In the genomic region with DNA sequence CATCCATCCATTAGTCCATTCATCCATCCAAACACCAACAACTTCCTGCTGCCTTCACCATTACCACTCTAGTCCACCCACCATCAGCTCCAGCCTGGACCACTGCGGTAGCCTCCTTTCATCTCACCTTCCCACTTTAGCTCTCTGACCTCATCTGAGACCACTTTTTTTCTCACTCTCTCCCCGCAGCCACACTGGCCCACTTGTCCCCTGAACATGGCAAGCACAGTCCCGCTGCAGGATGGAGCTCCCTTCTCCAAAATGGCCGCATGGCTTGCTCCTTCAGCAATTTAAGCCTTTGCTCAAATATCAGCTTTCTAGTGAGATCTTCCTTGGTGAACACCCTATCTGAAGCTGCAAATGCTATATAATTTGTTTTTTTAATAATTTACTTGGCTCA, we compare ENCODE assay signal across 21 cellular contexts. TPM values are rescaled to one million over a fixed set of nuclear protein-coding genes. Genes with fewer than 3 reads are reported as not detected.
DNase-seq lines count a peak whose midpoint lies in the region; ATAC-seq and TF ChIP-seq lines count a peak whose summit lies in the region.
"Had no signal": no experiment of that assay in that cellular context is flagged by ENCODE, and none has a peak within 500 bp of the region (broad histone marks: within the 10 kb centered on the region; RNA-seq: fewer than 3 reads in every experiment).

No MANE protein-coding gene starts in this region.

- no peak for ATAC-seq in GM21786 (IDR thresholded peaks at IDR 0.05; ENCODE audit: unreplicated experiment)
- ATAC-seq: Right ventricle myocardium inferior had no signal

- no peaks in the 10 kb centered on the region for H3K9me3 Mint-ChIP-seq in activated CD4-positive, alpha-beta T cell treated with anti-CD3 and anti-CD28 coated beads, Interleukin-2, amount 10 ng/mL, durations not matched to agents 7 days and 5 days
- H3K9me3 Mint-ChIP-seq in activated CD4-positive, alpha-beta T cell treated with anti-CD3 and anti-CD28 coated beads, Interleukin-2, amount 10 ng/mL, durations not matched to agents 24 days and 14 days, result no peaks in the 10 kb centered on the region
- H3K9me3 Mint-ChIP-seq: CD4-positive, alpha-beta memory T cell; H9 had no signal

- no peak overlapping the region for H3K4me3 ChIP-seq in colonic mucosa
- H3K4me3 ChIP-seq: BLaER1, Peyer's patch had no signal

- H3K27ac Mint-ChIP-seq in activated CD4-positive, alpha-beta T cell treated with anti-CD3 and anti-CD28 coated beads, Interleukin-2, amount 10 ng/mL, durations not matched to agents 7 days and 5 days, result no peak overlapping the region
- H3K27ac Mint-ChIP-seq in activated CD4-positive, alpha-beta T cell treated with anti-CD3 and anti-CD28 coated beads, Interleukin-2, amount 10 ng/mL, durations not matched to agents 24 days and 14 days, result no peak overlapping the region
- H3K27ac Mint-ChIP-seq: CD4-positive, alpha-beta memory T cell; H9 had no signal

- H3K4me3 Mint-ChIP-seq in activated CD4-positive, alpha-beta T cell treated with anti-CD3 and anti-CD28 coated beads, Interleukin-2, amount 10 ng/mL, durations not matched to agents 7 days and 5 days, result no peak overlapping the region
- no peak overlapping the region for H3K4me3 Mint-ChIP-seq in activated CD4-positive, alpha-beta T cell treated with anti-CD3 and anti-CD28 coated beads, Interleukin-2, amount 10 ng/mL, durations not matched to agents 24 days and 14 days
- H3K4me3 Mint-ChIP-seq: CD4-positive, alpha-beta memory T cell; H9 had no signal

- no peak overlapping the region for H3K9ac ChIP-seq in colonic mucosa (ENCODE audit: low read depth in 2 of 2, low read length in 2 of 2)
- H3K9ac ChIP-seq: BLaER1 had no signal

- H3K27ac ChIP-seq in colonic mucosa, result no peak overlapping the region
- H3K27ac ChIP-seq: BLaER1, Peyer's patch had no signal

- POLR2A ChIA-PET in activated CD4-positive, alpha-beta T cell treated with anti-CD3 and anti-CD28 coated beads, Interleukin-2, amount 10 ng/mL, durations not matched to agents 7 days and 5 days (lab: Charles Lee), result interaction anchor here (0.6 kb wide), 1 partner anchor 1336 kb away, joined by 3 read pairs; no protein-coding TSS in a partner anchor

- no peaks in the 10 kb centered on the region for H3K36me3 ChIP-seq in colonic mucosa
- H3K36me3 ChIP-seq: BLaER1, Peyer's patch had no signal

- no peaks in the 10 kb centered on the region for H3K4me1 ChIP-seq in colonic mucosa
- H3K4me1 ChIP-seq: Peyer's patch had no signal

- intact Hi-C loops in activated CD4-positive, alpha-beta T cell treated with anti-CD3 and anti-CD28 coated beads, Interleukin-2, amount 10 ng/mL, durations not matched to agents 24 days and 14 days (cut with micrococcal nuclease), result no loop called here
- intact Hi-C loops in colonic mucosa (cut with DNase I), result no loop called here

- CTCF ChIA-PET in activated CD4-positive, alpha-beta T cell treated with anti-CD3 and anti-CD28 coated beads, Interleukin-2, amount 10 ng/mL, durations not matched to agents 7 days and 5 days (lab: Charles Lee), result no interaction called here

- H3K36me3 Mint-ChIP-seq in activated CD4-positive, alpha-beta T cell treated with anti-CD3 and anti-CD28 coated beads, Interleukin-2, amount 10 ng/mL, durations not matched to agents 7 days and 5 days (ENCODE audit: low read depth), result no peaks in the 10 kb centered on the region
- H3K36me3 Mint-ChIP-seq in activated CD4-positive, alpha-beta T cell treated with anti-CD3 and anti-CD28 coated beads, Interleukin-2, amount 10 ng/mL, durations not matched to agents 24 days and 14 days (ENCODE audit: low read depth), result no peaks in the 10 kb centered on the region
- H3K36me3 Mint-ChIP-seq: CD4-positive, alpha-beta memory T cell had no signal

- no peaks in the 10 kb centered on the region for H3K27me3 ChIP-seq in colonic mucosa
- H3K27me3 ChIP-seq: BLaER1, Peyer's patch had no signal

- no peaks in the 10 kb centered on the region for H3K4me1 Mint-ChIP-seq in activated CD4-positive, alpha-beta T cell treated with anti-CD3 and anti-CD28 coated beads, Interleukin-2, amount 10 ng/mL, durations not matched to agents 7 days and 5 days
- no peaks in the 10 kb centered on the region for H3K4me1 Mint-ChIP-seq in activated CD4-positive, alpha-beta T cell treated with anti-CD3 and anti-CD28 coated beads, Interleukin-2, amount 10 ng/mL, durations not matched to agents 24 days and 14 days
- H3K4me1 Mint-ChIP-seq: CD4-positive, alpha-beta memory T cell; H9 had no signal

- H3K9me3 ChIP-seq in colonic mucosa, result no peaks in the 10 kb centered on the region
- H3K9me3 ChIP-seq: Peyer's patch had no signal

- H3K27me3 Mint-ChIP-seq in activated CD4-positive, alpha-beta T cell treated with anti-CD3 and anti-CD28 coated beads, Interleukin-2, amount 10 ng/mL, durations not matched to agents 7 days and 5 days, result peaks cover 4% of the 10 kb centered on the region
- peaks cover 4% of the 10 kb centered on the region for H3K27me3 Mint-ChIP-seq in activated CD4-positive, alpha-beta T cell treated with anti-CD3 and anti-CD28 coated beads, Interleukin-2, amount 10 ng/mL, durations not matched to agents 24 days and 14 days

- DNase-seq in activated CD4-positive, alpha-beta T cell treated with anti-CD3 and anti-CD28 coated beads, Interleukin-2, amount 10 ng/mL, durations not matched to agents 7 days and 5 days, result peak; percentile 4
- no peak for DNase-seq in activated CD4-positive, alpha-beta T cell treated with anti-CD3 and anti-CD28 coated beads, Interleukin-2, amount 10 ng/mL, durations not matched to agents 24 days and 14 days
- DNase-seq in AG20443 (ENCODE audit: low spot score), result peak; percentile 2
- DNase-seq in colonic mucosa, result peak; percentile 5
- DNase-seq in stimulated activated CD8-positive, alpha-beta memory T cell treated with anti-CD3 and anti-CD28 coated beads, Interleukin-4, amount 100 ng/mL, for 48 hours, result peak; percentile 11
- no peak for DNase-seq in NCI-H510A treated with DMSO at 0.1 percent for 48 hours (lab: John Stamatoyannopoulos, UW)
- no peak for DNase-seq in DMS153 treated with DMSO at 0.1 percent for 48 hours (lab: John Stamatoyannopoulos, UW; ENCODE audit: unreplicated experiment)
- DNase-seq: CD4-positive, alpha-beta memory T cell; DMS53; H9; KBM-7; NCI-H1105; NCI-H2081 treated with DMSO at 0.1 percent for 48 hours; NCI-H446 treated with DMSO at 0.1 percent for 48 hours; NCI-H748 treated with DMSO at 0.1 percent for 48 hours; NK-92 treated with Interleukin-12 subunit alpha and Interleukin-12 subunit beta, amount 100 ng/mL, for 24 hours had no signal

- no peak for TF ChIP-seq CTCF in colonic mucosa (IDR thresholded peaks at IDR 0.05)

RNA-seq across cellular contexts. Expression of a gene that starts 11.1 kb away (rescaled TPM):
- under 1 TPM; 0.08 to 0.15 TPM for total RNA-seq in activated CD4-positive, alpha-beta T cell treated with anti-CD3 and anti-CD28 coated beads, Interleukin-2, amount 10 ng/mL, durations not matched to agents 7 days and 5 days
- 0.14 TPM in 1 of 2 replicates, not detected in the other for total RNA-seq in activated CD4-positive, alpha-beta T cell treated with anti-CD3 and anti-CD28 coated beads, Interleukin-2, amount 10 ng/mL, durations not matched to agents 24 days and 14 days
- 10 to 100 TPM in 1 of 2 donors, 1 to 10 TPM in 1; 7.2 to 26.1 TPM for total RNA-seq in colonic mucosa
- total RNA-seq: HepG2 had no signal

Comparison
In these comparisons a context has a peak if more than half of its experiments do, and no peak if none do; other contexts are left out.
1. DNase-seq: peak in activated CD4-positive, alpha-beta T cell treated with anti-CD3 and anti-CD28 coated beads, Interleukin-2, amount 10 ng/mL, durations not matched to agents 7 days and 5 days (single experiment), AG20443 (single experiment), colonic mucosa (single experiment) and stimulated activated CD8-positive, alpha-beta memory T cell treated with anti-CD3 and anti-CD28 coated beads, Interleukin-4, amount 100 ng/mL, for 48 hours (single experiment); none in activated CD4-positive, alpha-beta T cell treated with anti-CD3 and anti-CD28 coated beads, Interleukin-2, amount 10 ng/mL, durations not matched to agents 24 days and 14 days (single experiment), NCI-H510A treated with DMSO at 0.1 percent for 48 hours (single experiment) and DMS153 treated with DMSO at 0.1 percent for 48 hours (single experiment).